ENCODE assay signal across 9 cellular contexts in genomic region chr16:48117217-48118105, GRCh38. TPM values are rescaled to one million over a fixed set of nuclear protein-coding genes. Genes with fewer than 3 reads are reported as not detected.
DNase-seq lines count a peak whose midpoint lies in the region; ATAC-seq, FAIRE-seq and TF ChIP-seq lines count a peak whose summit lies in the region.
"Had no signal": no experiment of that assay in that cellular context is flagged by ENCODE, and none has a peak within 500 bp of the region (broad histone marks: within the 10 kb centered on the region; RNA-seq: fewer than 3 reads in every experiment).

No MANE protein-coding gene starts in this region.

- peak; percentile 69 to 72 for TF ChIP-seq RAD21 in A549 (conservative IDR thresholded peaks at IDR 0.05 in 1 of 2, IDR thresholded peaks at IDR 0.05 in 1 of 2)

- WGBS in A549 (ENCODE audit: missing lambda C conversion rate): 72% methylated on average over 20 of the region's 22 CpGs

- DNase-seq in A549 (ENCODE audit: low read depth in 1 of 2, low spot score in 1 of 2): peak; percentile 75 to 81
- DNase-seq in RPMI7951 (ENCODE audit: low read depth): peak; percentile 56
- peak; percentile 7 to 25 for DNase-seq in activated T-helper 1 cell treated with anti-CD3 and anti-CD28 coated beads, Interleukin-2, amount 50 U/mL, for 16 hours (ENCODE audit: low read depth in 1 of 2, low spot score in 1 of 2)
- DNase-seq in right atrium auricular region (ENCODE audit: low spot score): no peak
- DNase-seq in stimulated activated CD4-positive, alpha-beta T cell treated with anti-CD3 and anti-CD28 coated beads, Interleukin-1b, Interleukin-23, amount 100 ng/mL, for 1 hour (ENCODE audit: low read depth in 2 of 2): peak; percentile 5 to 27
- DNase-seq in midbrain (lab: John Stamatoyannopoulos, UW): no peak

- H3K36me3 ChIP-seq in right atrium auricular region: no peaks in the 10 kb centered on the region

- H3K4me2 ChIP-seq in A549: no peak overlapping the region

- H3K27me3 ChIP-seq in right atrium auricular region: no peaks in the 10 kb centered on the region

- H3K9me3 ChIP-seq in A549 (no peaks in the 10 kb centered on the region), right atrium auricular region (no peaks in the 10 kb centered on the region)

- TF ChIP-seq POLR2A in A549 (IDR thresholded peaks at IDR 0.05; ENCODE audit: low read length): no peak

- peaks cover 11% of the 10 kb centered on the region for H3K4me1 ChIP-seq in A549
- H3K4me1 ChIP-seq in right atrium auricular region: no peaks in the 10 kb centered on the region

- POLR2A ChIA-PET in A549 (lab: Yijun Ruan, JAX): no interaction called here

- ATAC-seq in A549: peak; percentile 78 to 96
- peak; percentile 81 for ATAC-seq in HG03139 (IDR thresholded peaks at IDR 0.05; ENCODE audit: unreplicated experiment)

- no peak for TF ChIP-seq EP300 in A549 (IDR thresholded peaks at IDR 0.05)

- H3K4me3 ChIP-seq in A549 (no peak overlapping the region), GM12875 (ENCODE audit: low read depth, low read length) (no peak overlapping the region), right atrium auricular region (no peak overlapping the region)

- no peak for FAIRE-seq in A549 (lab: Jason Lieb, UNC)

- CTCF ChIA-PET in A549 (lab: Yijun Ruan, JAX): interaction anchor here (0.6 to 2.8 kb wide), 24 partner anchors 8 to 1089 kb away, joined by 3 to 7 read pairs (median 4); no protein-coding TSS in a partner anchor

- peak overlapping the region; percentile 50 to 67; a peak in 5 of 6 replicates for H3K27ac ChIP-seq in A549
- H3K27ac ChIP-seq in right atrium auricular region: no peak overlapping the region

- peak; percentile 76 for TF ChIP-seq CTCF in A549 (IDR thresholded peaks at IDR 0.05)
- peak; percentile 95 for TF ChIP-seq CTCF in GM12875 (IDR thresholded peaks at IDR 0.05; ENCODE audit: borderline replicate concordance, insufficient read depth, low read depth, low read length)
- peak; percentile 36 to 63 for TF ChIP-seq CTCF in right atrium auricular region (IDR thresholded peaks at IDR 0.05)

TF ChIP-seq in A549, 52 proteins besides CTCF, POLR2A, EP300 and RAD21:
- TF ChIP-seq MYC (IDR thresholded peaks at IDR 0.05; ENCODE audit: borderline replicate concordance, low read length) (no peak), ESRRA (IDR thresholded peaks at IDR 0.05; ENCODE audit: borderline replicate concordance, low read length) (peak; percentile 61; the same call in 1 of the 2 replicates), BCL3 (IDR thresholded peaks at IDR 0.05) (no peak), SREBF2 (IDR thresholded peaks at IDR 0.05) (no peak), SMC3 (IDR thresholded peaks at IDR 0.05) (peak; percentile 73), JUN (IDR thresholded peaks at IDR 0.05) (no peak)

RNA-seq across cellular contexts. Expression of gene ABCC12, which starts 38.3 kb away (rescaled TPM):
- polyA plus RNA-seq in A549 (2011; rRNA removed): 0.23 and 0.24 TPM in 2 replicates
- 0.11 and 0.16 TPM in 2 replicates for polyA plus RNA-seq in A549 (2012; cell fraction: cytosol; rRNA removed)
- 0.41 and 1.5 TPM in 2 replicates for polyA plus RNA-seq in A549 (2012; cell fraction: nucleus; rRNA removed)
- 0.13 TPM in 1 of 3 replicates, not detected in the others for polyA plus RNA-seq in A549 (2017; fragmentation: RNase III; extraction: RNeasy Plus Mini Kit Qiagen cat#74134 plus additional on column Dnase treatment)
- polyA minus RNA-seq in A549 (2011; rRNA and poly(A)+ RNA removed): not detected in 2 replicates
- total RNA-seq in RPMI7951 (2014; rRNA removed; shearing (Covaris generic)): 0.29 and 0.48 TPM in 2 replicates
- not detected for total RNA-seq in right atrium auricular region
- total RNA-seq: renal cortical epithelial cell had no signal

Comparison
In these comparisons a context has a peak if more than half of its experiments do, and no peak if none do; other contexts are left out.
1. DNase-seq: peak in A549 (2 of 2), RPMI7951 (single experiment), activated T-helper 1 cell treated with anti-CD3 and anti-CD28 coated beads, Interleukin-2, amount 50 U/mL, for 16 hours (2 of 2) and stimulated activated CD4-positive, alpha-beta T cell treated with anti-CD3 and anti-CD28 coated beads, Interleukin-1b, Interleukin-23, amount 100 ng/mL, for 1 hour (2 of 2); none in right atrium auricular region (single experiment) and midbrain (single experiment).
2. H3K27ac ChIP-seq: peak in A549 (2 of 2); none in right atrium auricular region (0 of 2).
3. Peak in every context shown above with its lines, with median percentiles within 50 percentile points of each other: CTCF ChIP-seq.